9 cellular contexts compared by ENCODE assay signal in the genomic region with DNA sequence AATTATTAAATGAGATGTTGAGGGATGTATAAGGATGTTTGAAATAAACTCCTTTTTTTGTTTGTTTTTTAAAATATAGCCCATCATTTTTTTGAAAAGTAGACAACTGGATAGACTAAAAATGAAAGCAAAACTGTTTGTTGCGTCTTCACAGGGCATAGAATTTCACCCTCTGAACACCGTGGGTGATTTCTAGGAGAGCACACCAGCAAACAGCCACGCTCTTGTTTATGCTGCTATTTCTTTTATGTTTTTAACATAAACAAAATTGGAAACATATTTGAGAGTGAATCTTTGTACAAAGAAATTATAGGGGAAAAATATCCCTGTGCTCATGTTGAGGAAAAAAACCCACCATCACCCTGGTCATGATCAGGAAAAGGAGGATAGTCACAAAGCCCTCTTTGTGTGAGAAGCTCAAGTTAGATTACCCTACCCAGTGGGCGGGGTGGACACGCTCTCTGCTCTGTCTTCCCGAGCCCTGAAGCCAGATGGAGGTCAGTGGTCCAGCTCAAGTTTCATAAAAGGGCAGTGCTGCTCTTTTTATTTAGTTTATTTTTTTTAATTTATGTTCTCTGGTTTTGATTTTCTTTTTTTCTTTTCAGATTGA.
A peak's percentile ranks its signal among the peaks of the same experiment; 100 is the strongest.
DNase-seq lines count a peak whose midpoint lies in the region; ATAC-seq and TF ChIP-seq lines count a peak whose summit lies in the region.
"Had no signal": no experiment of that assay in that cellular context is flagged by ENCODE, and none has a peak within 500 bp of the region (broad histone marks: within the 10 kb centered on the region; RNA-seq: fewer than 3 reads in every experiment).

No MANE protein-coding gene starts in this region.

- no peaks in the 10 kb centered on the region for H4K20me1 ChIP-seq in BLaER1 treated with 17β-estradiol and CSF1 and Interleukin-3, amounts not matched to agents 10 nM and 100 nM

- no peak for TF ChIP-seq EP300 in tibial nerve (IDR thresholded peaks at IDR 0.05)

- H3K4me3 ChIP-seq in BLaER1 treated with 17β-estradiol and CSF1 and Interleukin-3, amounts not matched to agents 10 nM and 100 nM: peak overlapping the region in 8 of 10 experiments; percentile 10 to 50 (median 34); a peak in 8 of 20 replicates
- peak overlapping the region in 1 of 4 donors; percentile 26 for H3K4me3 ChIP-seq in tibial nerve
- H3K4me3 ChIP-seq: SK-N-MC had no signal

- peak overlapping the region; percentile 43 to 86 (median 72) for H3K4me2 ChIP-seq in BLaER1 treated with 17β-estradiol and CSF1 and Interleukin-3, amounts not matched to agents 10 nM and 100 nM

- DNase-seq in NCI-H526 treated with DMSO at 0.1 percent for 48 hours (lab: John Stamatoyannopoulos, UW): peak; percentile 76
- peak; percentile 69 for DNase-seq in fibroblast of peridontal ligament (ENCODE audit: extremely low read depth)
- DNase-seq in caudate nucleus (lab: John Stamatoyannopoulos, UW): no peak
- DNase-seq in NCI-H524 (lab: John Stamatoyannopoulos, UW): no peak
- no peak for DNase-seq in tibial nerve (ENCODE audit: low spot score in 2 of 2)

- H3K4me1 ChIP-seq in BLaER1 treated with 17β-estradiol and CSF1 and Interleukin-3, amounts not matched to agents 10 nM and 100 nM: peaks cover 0 to 13% (median 7%) of the 10 kb centered on the region in 10 experiments; a peak in 13 of 20 replicates
- peaks cover 0 to 6% (median 2%) of the 10 kb centered on the region in 4 donors for H3K4me1 ChIP-seq in tibial nerve

- H3K9me3 ChIP-seq in BLaER1 treated with 17β-estradiol and CSF1 and Interleukin-3, amounts not matched to agents 10 nM and 100 nM (replicated peaks in 1 of 11): peaks cover 0 to 21% (median 8%) of the 10 kb centered on the region in 11 experiments; a peak in 12 of 22 replicates
- H3K9me3 ChIP-seq in tibial nerve: no peaks in the 10 kb centered on the region

- H3K9ac ChIP-seq in BLaER1 treated with 17β-estradiol and CSF1 and Interleukin-3, amounts not matched to agents 10 nM and 100 nM: peak overlapping the region in 10 of 11 experiments; percentile 40 to 76 (median 69); a peak in 19 of 22 replicates

- H3K36me3 ChIP-seq in BLaER1 treated with 17β-estradiol and CSF1 and Interleukin-3, amounts not matched to agents 10 nM and 100 nM: no peaks in the 10 kb centered on the region
- H3K36me3 ChIP-seq in tibial nerve: no peaks in the 10 kb centered on the region

- TF ChIP-seq CTCF in tibial nerve (IDR thresholded peaks at IDR 0.05): no peak

- H3K27ac ChIP-seq in BLaER1 treated with 17β-estradiol and CSF1 and Interleukin-3, amounts not matched to agents 10 nM and 100 nM: peak overlapping the region in 9 of 11 experiments; percentile 20 to 80 (median 64); a peak in 17 of 22 replicates
- H3K27ac ChIP-seq in caudate nucleus (ENCODE audit: low read depth, low read length) (no peak overlapping the region), tibial nerve (no peak overlapping the region)
- H3K27ac ChIP-seq: SK-N-MC had no signal

- no peak for TF ChIP-seq POLR2A in tibial nerve (IDR thresholded peaks at IDR 0.05)

- 8 to 11% methylated on average over 6 of the region's 6 CpGs for WGBS in tibial nerve, 2 donors

- H3K27me3 ChIP-seq in BLaER1 treated with 17β-estradiol and CSF1 and Interleukin-3, amounts not matched to agents 10 nM and 100 nM: no peaks in the 10 kb centered on the region
- no peaks in the 10 kb centered on the region for H3K27me3 ChIP-seq in tibial nerve

- ATAC-seq in GM18867 (IDR thresholded peaks at IDR 0.05; ENCODE audit: unreplicated experiment) (peak; percentile 94), HG02885 (IDR thresholded peaks at IDR 0.05; ENCODE audit: poor library complexity, unreplicated experiment) (peak; percentile 85)

Comparison
In these comparisons a context has a peak if more than half of its experiments do, and no peak if none do; other contexts are left out.
1. H3K27ac ChIP-seq: peak in BLaER1 treated with 17β-estradiol and CSF1 and Interleukin-3, amounts not matched to agents 10 nM and 100 nM (9 of 11); none in caudate nucleus (single experiment) and tibial nerve (0 of 4).
2. DNase-seq: peak in NCI-H526 treated with DMSO at 0.1 percent for 48 hours (single experiment) and fibroblast of peridontal ligament (single experiment); none in caudate nucleus (0 of 61), NCI-H524 (0 of 2) and tibial nerve (0 of 2).